Comparison of ENCODE assay signal across 14 cellular contexts in genomic region chr20:44748005-44748370, GRCh38. TPM values are rescaled to one million over a fixed set of nuclear protein-coding genes. Genes with fewer than 3 reads are reported as not detected.
DNase-seq lines count a peak whose midpoint lies in the region; ATAC-seq, FAIRE-seq and TF ChIP-seq lines count a peak whose summit lies in the region.
"Had no signal": no experiment of that assay in that cellular context is flagged by ENCODE, and none has a peak within 500 bp of the region (broad histone marks: within the 10 kb centered on the region; RNA-seq: fewer than 3 reads in every experiment).

No MANE protein-coding gene starts in this region.

- TF ChIP-seq CTCF in HepG2 (CRISPR knock-in tag; IDR thresholded peaks at IDR 0.05) (no peak), right lobe of liver (IDR thresholded peaks at IDR 0.05) (no peak), body of pancreas (IDR thresholded peaks at IDR 0.05) (no peak)

- in situ Hi-C loops in HepG2 (cut with HindIII; ENCODE audit: extremely low pct_ligation_motif_present, low pct_unique_long_range_greater_than_20kb), result no loop called here

- no peak for TF ChIP-seq POLR2A in HepG2 (IDR thresholded peaks at IDR 0.05; ENCODE audit: insufficient read depth in 1 of 2, low read depth in 2 of 2, low read length in 2 of 2)
- no peak for TF ChIP-seq POLR2A in right lobe of liver (IDR thresholded peaks at IDR 0.05)
- TF ChIP-seq POLR2A in body of pancreas (IDR thresholded peaks at IDR 0.05), result no peak

- CTCF ChIA-PET in HepG2 (lab: Yijun Ruan, JAX; ENCODE audit: low intra/inter-chr PET ratio, low total read pairs), result interaction anchor here (1.6 to 3.9 kb wide), 2 partner anchors 63 to 119 kb away, joined by 9 to 41 read pairs; no protein-coding TSS in a partner anchor

- H3K4me3 ChIP-seq in HepG2 (replicated peaks in 1 of 3; ENCODE audit: insufficient read depth in 1 of 3, low read depth in 2 of 3, low read length in 3 of 3), result no peak overlapping the region
- H3K4me3 ChIP-seq in right lobe of liver, result no peak overlapping the region
- no peak overlapping the region for H3K4me3 ChIP-seq in body of pancreas
- H3K4me3 ChIP-seq in MG63, result no peak overlapping the region

- TF ChIP-seq RAD21 in HepG2 (CRISPR knock-in tag; IDR thresholded peaks at IDR 0.05), result no peak

- TF ChIP-seq EP300 in HepG2 (IDR thresholded peaks at IDR 0.05; ENCODE audit: low read depth in 2 of 2, low read length in 2 of 2) (no peak), HepG2 (CRISPR knock-in tag; IDR thresholded peaks at IDR 0.05; ENCODE audit: borderline replicate concordance) (no peak)

- H3K79me2 ChIP-seq in HepG2 (ENCODE audit: insufficient read depth, low read length), result no peaks in the 10 kb centered on the region

- H3K27ac ChIP-seq in HepG2 (ENCODE audit: extremely low read length, insufficient read depth, low read length) (no peak overlapping the region), right lobe of liver (no peak overlapping the region), body of pancreas (peak overlapping the region; percentile 41 to 75 (median 58))

- 0 out of 2 replicates have a peak, but pooled peaks cover 3% of the 10 kb centered on the region for H4K20me1 ChIP-seq in HepG2 (ENCODE audit: insufficient read depth, low read length)

- no peak for FAIRE-seq in HepG2 (lab: Jason Lieb, UNC)
- FAIRE-seq: frontal cortex had no signal

- no peaks in the 10 kb centered on the region for H3K36me3 ChIP-seq in HepG2 (replicated peaks in 1 of 2; ENCODE audit: control insufficient read depth in 1 of 2, insufficient read depth in 2 of 2, low read length in 2 of 2)
- no peaks in the 10 kb centered on the region for H3K36me3 ChIP-seq in right lobe of liver
- H3K36me3 ChIP-seq in body of pancreas (replicated peaks in 1 of 2; ENCODE audit: insufficient read depth in 1 of 2, low read depth in 2 of 2), result no peaks in the 10 kb centered on the region
- H3K36me3 ChIP-seq in MG63, result no peaks in the 10 kb centered on the region

- H3K27me3 ChIP-seq in HepG2 (ENCODE audit: control insufficient read depth in 1 of 2, insufficient read depth in 2 of 2, low read length in 2 of 2), result peaks cover 31 to 92% of the 10 kb centered on the region in 2 experiments
- peaks cover 0 to 4% of the 10 kb centered on the region in 2 donors for H3K27me3 ChIP-seq in right lobe of liver
- H3K27me3 ChIP-seq in body of pancreas, result no peaks in the 10 kb centered on the region
- peaks cover 7% of the 10 kb centered on the region for H3K27me3 ChIP-seq in MG63

- H3K9ac ChIP-seq in HepG2 (ENCODE audit: insufficient read depth, low read depth, low read length), result no peak overlapping the region

- no TSS peak for BruUV-seq in HepG2 (replicated peaks; lab: Mats Ljungman, UMichigan)

- peaks cover 28% of the 10 kb centered on the region for H3K4me1 ChIP-seq in HepG2 (ENCODE audit: insufficient read depth, low read length)
- peaks cover 0 to 19% (median 4%) of the 10 kb centered on the region in 4 donors for H3K4me1 ChIP-seq in right lobe of liver
- H3K4me1 ChIP-seq in body of pancreas, result peaks cover 32% of the 10 kb centered on the region

- POLR2A ChIA-PET in HepG2 (lab: Yijun Ruan, JAX), result interaction anchor here (0.9 kb wide), 1 partner anchor 11 kb away, joined by 3 read pairs; no protein-coding TSS in a partner anchor

- intact Hi-C loops in HepG2 (cut with micrococcal nuclease; ENCODE audit: unreplicated experiment) (no loop called here), right lobe of liver (cut with DNase I) (no loop called here), body of pancreas (cut with DNase I) (no loop called here)

- DNase-seq in HepG2 (ENCODE audit: low spot score) (peak; percentile 23), right lobe of liver (no peak), NCI-H345 (lab: John Stamatoyannopoulos, UW) (peak; percentile 52), body of pancreas (no peak), MG63 (no peak)
- no peak for DNase-seq in stimulated activated CD4-positive, alpha-beta T cell treated with anti-CD3 and anti-CD28 coated beads, Interleukin-2, amount 100 ng/mL, for 48 hours
- no peak for DNase-seq in stimulated activated CD8-positive, alpha-beta memory T cell treated with anti-CD3 and anti-CD28 coated beads, Interleukin-4, amount 100 ng/mL, for 48 hours
- DNase-seq: cortex of kidney had no signal

- no peak overlapping the region for H3K4me2 ChIP-seq in HepG2 (ENCODE audit: low read depth, low read length)

- ATAC-seq in HepG2, result no peak
- ATAC-seq in right lobe of liver, result no peak
- ATAC-seq in body of pancreas, result no peak
- no peak for ATAC-seq in GM18861 (IDR thresholded peaks at IDR 0.05; ENCODE audit: unreplicated experiment)

- 7% methylated on average over 3 of the region's 3 CpGs for WGBS in HepG2 (ENCODE audit: low lambda C conversion rate)
- 73% methylated on average over 3 of the region's 3 CpGs for WGBS in right lobe of liver (ENCODE audit: insufficient coverage, low coverage, low lambda C conversion rate, missing lambda C conversion rate)
- WGBS in body of pancreas, 2 donors, result 72 to 79% methylated on average over 3 of the region's 3 CpGs

- H2AFZ ChIP-seq in HepG2 (ENCODE audit: low read length), result no peak overlapping the region

- no peaks in the 10 kb centered on the region for H3K9me3 ChIP-seq in HepG2 (ENCODE audit: low read length)
- no peaks in the 10 kb centered on the region for H3K9me3 ChIP-seq in right lobe of liver
- H3K9me3 ChIP-seq in body of pancreas, result no peaks in the 10 kb centered on the region
- H3K9me3 ChIP-seq in MG63, result no peaks in the 10 kb centered on the region
- H3K9me3 ChIP-seq: Caco-2 had no signal

RNA-seq across cellular contexts. Expression of gene KCNK15, which starts 2.3 kb away (rescaled TPM):
- total RNA-seq in HepG2 (2016; rRNA removed; fragmentation: Illumina TruSeq; extraction: Trizol) (not detected in 2 replicates), right lobe of liver (under 1 TPM in 4 of 6 experiments, not detected in 2; 0.07 to 0.43 (median 0.19) TPM), body of pancreas (1 to 10 TPM; 1.8 to 3.3 TPM)
- not detected in 2 replicates for total RNA-seq in HepG2 (2016; cell fraction: cytosol; rRNA removed; fragmentation: Illumina TruSeq; extraction: Trizol; ENCODE audit: low read depth)
- total RNA-seq in HepG2 (2016; cell fraction: insoluble cytoplasmic fraction; rRNA removed; fragmentation: Illumina TruSeq; extraction: Trizol), result not detected in 2 replicates
- total RNA-seq in HepG2 (2016; cell fraction: membrane; rRNA removed; fragmentation: Illumina TruSeq; extraction: Trizol), result not detected in 2 replicates
- total RNA-seq in HepG2 (2016; cell fraction: nucleus; rRNA removed; fragmentation: Illumina TruSeq; extraction: Trizol), result not detected in 2 replicates
- polyA plus RNA-seq in HepG2 (2011; rRNA removed), result 0.03 TPM in 1 of 2 replicates, not detected in the other
- not detected in 2 replicates for polyA plus RNA-seq in HepG2 (2011; cell fraction: cytosol; rRNA removed)
- not detected in 2 replicates for polyA plus RNA-seq in HepG2 (2011; cell fraction: nucleus; rRNA removed)
- polyA plus RNA-seq in HepG2 (2012), result not detected in 2 replicates
- not detected in 2 replicates for polyA plus RNA-seq in HepG2 (2016; cell fraction: cytosol; fragmentation: Illumina TruSeq; extraction: Trizol; ENCODE audit: low read depth)
- not detected in 2 replicates for polyA plus RNA-seq in HepG2 (2016; cell fraction: insoluble cytoplasmic fraction; fragmentation: Illumina TruSeq; extraction: Trizol; ENCODE audit: low read depth)
- polyA plus RNA-seq in HepG2 (2016; cell fraction: membrane; fragmentation: Illumina TruSeq; extraction: Trizol; ENCODE audit: low read depth), result not detected in 2 replicates
- polyA plus RNA-seq in HepG2 (2016; cell fraction: nucleus; fragmentation: Illumina TruSeq; extraction: Trizol; ENCODE audit: insufficient read depth, low read depth), result not detected in 2 replicates
- polyA minus RNA-seq in HepG2 (2011; rRNA and poly(A)+ RNA removed; ENCODE audit: low replicate concordance), result 26.5 TPM in 1 of 2 replicates, not detected in the other
- polyA minus RNA-seq in HepG2 (2011; cell fraction: cytosol; rRNA and poly(A)+ RNA removed), result 0.20 and 0.35 TPM in 2 replicates
- 0.39 TPM in 1 of 2 replicates, not detected in the other for polyA minus RNA-seq in HepG2 (2011; cell fraction: nucleus; rRNA and poly(A)+ RNA removed)
- total RNA-seq in MG63 (2014; rRNA removed; shearing (Covaris generic); ENCODE audit: low replicate concordance), result not detected in 2 replicates
- total RNA-seq: frontal cortex had no signal

RNA-seq across cellular contexts. Expression of gene CCN5, which starts 32.8 kb away (rescaled TPM):
- total RNA-seq in HepG2 (2016; rRNA removed; fragmentation: Illumina TruSeq; extraction: Trizol), result not detected in 2 replicates
- total RNA-seq in HepG2 (2016; cell fraction: cytosol; rRNA removed; fragmentation: Illumina TruSeq; extraction: Trizol; ENCODE audit: low read depth), result not detected in 2 replicates
- total RNA-seq in HepG2 (2016; cell fraction: insoluble cytoplasmic fraction; rRNA removed; fragmentation: Illumina TruSeq; extraction: Trizol), result not detected in 2 replicates
- not detected in 2 replicates for total RNA-seq in HepG2 (2016; cell fraction: membrane; rRNA removed; fragmentation: Illumina TruSeq; extraction: Trizol)
- total RNA-seq in HepG2 (2016; cell fraction: nucleus; rRNA removed; fragmentation: Illumina TruSeq; extraction: Trizol), result not detected in 2 replicates
- 0.12 and 0.17 TPM in 2 replicates for polyA plus RNA-seq in HepG2 (2011; rRNA removed)
- 0.12 and 0.31 TPM in 2 replicates for polyA plus RNA-seq in HepG2 (2011; cell fraction: cytosol; rRNA removed)
- polyA plus RNA-seq in HepG2 (2011; cell fraction: nucleus; rRNA removed), result 0.12 and 0.23 TPM in 2 replicates
- not detected in 2 replicates for polyA plus RNA-seq in HepG2 (2012)
- not detected in 2 replicates for polyA plus RNA-seq in HepG2 (2016; cell fraction: cytosol; fragmentation: Illumina TruSeq; extraction: Trizol; ENCODE audit: low read depth)
- not detected in 2 replicates for polyA plus RNA-seq in HepG2 (2016; cell fraction: insoluble cytoplasmic fraction; fragmentation: Illumina TruSeq; extraction: Trizol; ENCODE audit: low read depth)
- polyA plus RNA-seq in HepG2 (2016; cell fraction: membrane; fragmentation: Illumina TruSeq; extraction: Trizol; ENCODE audit: low read depth), result not detected in 2 replicates
- not detected in 2 replicates for polyA plus RNA-seq in HepG2 (2016; cell fraction: nucleus; fragmentation: Illumina TruSeq; extraction: Trizol; ENCODE audit: insufficient read depth, low read depth)
- 0.08 and 46.2 TPM in 2 replicates for polyA minus RNA-seq in HepG2 (2011; rRNA and poly(A)+ RNA removed; ENCODE audit: low replicate concordance)
- polyA minus RNA-seq in HepG2 (2011; cell fraction: cytosol; rRNA and poly(A)+ RNA removed), result 1.5 and 3.3 TPM in 2 replicates
- 1.1 and 1.7 TPM in 2 replicates for polyA minus RNA-seq in HepG2 (2011; cell fraction: nucleus; rRNA and poly(A)+ RNA removed)
- total RNA-seq in right lobe of liver, result 1 to 10 TPM in 5 of 6 experiments, under 1 TPM in 1; 0.92 to 6.1 (median 1.5) TPM
- 10 to 100 TPM in 1 of 2 donors, 1 to 10 TPM in 1; 7.9 to 18.2 TPM for total RNA-seq in body of pancreas
- 0.07 TPM in 1 of 2 replicates, not detected in the other for total RNA-seq in MG63 (2014; rRNA removed; shearing (Covaris generic); ENCODE audit: low replicate concordance)
- total RNA-seq: activated CD4-positive, alpha-beta memory T cell treated with anti-CD3 and anti-CD28 coated beads for 36 hours; Caco-2; frontal cortex; H1; T-helper 1 cell treated with Interleukin-12 subunit alpha and Interleukin-12 subunit beta and Interleukin-4 antibody, amounts not matched to agents 30 ng/mL and 1 ng/mL, for 36 hours had no signal
- polyA plus RNA-seq: H1 had no signal

Comparison
In these comparisons a context has a peak if more than half of its experiments do, and no peak if none do; other contexts are left out.
1. DNase-seq: peak in HepG2 (single experiment) and NCI-H345 (single experiment); none in right lobe of liver (0 of 3), body of pancreas (0 of 4), MG63 (single experiment), stimulated activated CD4-positive, alpha-beta T cell treated with anti-CD3 and anti-CD28 coated beads, Interleukin-2, amount 100 ng/mL, for 48 hours (0 of 2) and stimulated activated CD8-positive, alpha-beta memory T cell treated with anti-CD3 and anti-CD28 coated beads, Interleukin-4, amount 100 ng/mL, for 48 hours (single experiment).
2. H3K27ac ChIP-seq: peak in body of pancreas (4 of 4); none in HepG2 (single experiment) and right lobe of liver (0 of 3).